8 cellular contexts compared by ENCODE assay signal in genomic region chr16:88685156-88686061, GRCh38. TPM values are rescaled to one million over a fixed set of nuclear protein-coding genes. Genes with fewer than 3 reads are reported as not detected.
A peak's percentile ranks its signal among the peaks of the same experiment; 100 is the strongest.
DNase-seq lines count a peak whose midpoint lies in the region; ATAC-seq and TF ChIP-seq lines count a peak whose summit lies in the region.

No MANE protein-coding gene starts in this region.

- no peaks in the 10 kb centered on the region for H3K36me3 ChIP-seq in ES-I3 (ENCODE audit: insufficient read depth, low read length)
- H3K36me3 ChIP-seq in parathyroid adenoma (ENCODE audit: control insufficient read depth, insufficient read depth, low read length) = no peaks in the 10 kb centered on the region

- DNase-seq in NCI-H226 (peak; percentile 43), foreskin keratinocyte (peak; percentile 26 to 46), NCI-H1092 treated with DMSO at 0.1 percent for 48 hours (lab: John Stamatoyannopoulos, UW) (no peak), substantia nigra (lab: John Stamatoyannopoulos, UW) (no peak)
- DNase-seq in activated T-helper 1 cell treated with anti-CD3 and anti-CD28 coated beads, Interleukin-12 subunit alpha, Interleukin-12 subunit beta, Interleukin-2, Interleukin-4 antibody, amounts not matched to agents 30 ng/mL and 10 ng/mL and 1 ng/mL, durations not matched to agents 14 hours and 24 hours and 36 hours (ENCODE audit: low spot score) = no peak

- H3K9ac ChIP-seq in ES-I3 (ENCODE audit: low read depth, low read length) (peak overlapping the region; percentile 82), parathyroid adenoma (no peak overlapping the region)

- H3K4me3 ChIP-seq in parathyroid adenoma (ENCODE audit: low read depth, low read length) = peak overlapping the region; percentile 70

- H3K27ac ChIP-seq in foreskin keratinocyte (no peak overlapping the region), parathyroid adenoma (no peak overlapping the region), substantia nigra (ENCODE audit: low read depth, low read length, poor library complexity, severe bottlenecking) (no peak overlapping the region)

- H3K9me3 ChIP-seq in ES-I3 (ENCODE audit: control insufficient read depth, insufficient read depth, low read length) (no peaks in the 10 kb centered on the region), parathyroid adenoma (ENCODE audit: control insufficient read depth, low read length) (no peaks in the 10 kb centered on the region)

- H3K79me2 ChIP-seq in parathyroid adenoma = no peaks in the 10 kb centered on the region

- H3K27ac Mint-ChIP-seq in activated T-helper 1 cell treated with anti-CD3 and anti-CD28 coated beads, Interleukin-12 subunit alpha, Interleukin-12 subunit beta, Interleukin-2, Interleukin-4 antibody, amounts not matched to agents 30 ng/mL and 10 ng/mL and 1 ng/mL, durations not matched to agents 14 hours and 24 hours and 36 hours = no peak overlapping the region

- peak overlapping the region; percentile 80 for H3K4me3 Mint-ChIP-seq in activated T-helper 1 cell treated with anti-CD3 and anti-CD28 coated beads, Interleukin-12 subunit alpha, Interleukin-12 subunit beta, Interleukin-2, Interleukin-4 antibody, amounts not matched to agents 30 ng/mL and 10 ng/mL and 1 ng/mL, durations not matched to agents 14 hours and 24 hours and 36 hours

- H3K36me3 Mint-ChIP-seq in activated T-helper 1 cell treated with anti-CD3 and anti-CD28 coated beads, Interleukin-12 subunit alpha, Interleukin-12 subunit beta, Interleukin-2, Interleukin-4 antibody, amounts not matched to agents 30 ng/mL and 10 ng/mL and 1 ng/mL, durations not matched to agents 14 hours and 24 hours and 36 hours (ENCODE audit: low read depth) = peaks cover 5% of the 10 kb centered on the region

- peak overlapping the region; percentile 93 for H3K4me2 ChIP-seq in parathyroid adenoma (ENCODE audit: low read length)

- peak; percentile 73 for TF ChIP-seq CTCF in foreskin keratinocyte (conservative IDR thresholded peaks at IDR 0.05)
- peak; percentile 30 for TF ChIP-seq CTCF in parathyroid adenoma (IDR thresholded peaks at IDR 0.05)

- H3K27me3 ChIP-seq in foreskin keratinocyte = peaks cover 86% of the 10 kb centered on the region
- H3K27me3 ChIP-seq in parathyroid adenoma (ENCODE audit: control insufficient read depth, insufficient read depth, low read length) = no peaks in the 10 kb centered on the region

- peaks cover 3% of the 10 kb centered on the region for H3K27me3 Mint-ChIP-seq in activated T-helper 1 cell treated with anti-CD3 and anti-CD28 coated beads, Interleukin-12 subunit alpha, Interleukin-12 subunit beta, Interleukin-2, Interleukin-4 antibody, amounts not matched to agents 30 ng/mL and 10 ng/mL and 1 ng/mL, durations not matched to agents 14 hours and 24 hours and 36 hours (ENCODE audit: insufficient read depth)

- H3K9me3 Mint-ChIP-seq in activated T-helper 1 cell treated with anti-CD3 and anti-CD28 coated beads, Interleukin-12 subunit alpha, Interleukin-12 subunit beta, Interleukin-2, Interleukin-4 antibody, amounts not matched to agents 30 ng/mL and 10 ng/mL and 1 ng/mL, durations not matched to agents 14 hours and 24 hours and 36 hours = no peaks in the 10 kb centered on the region

- intact Hi-C loops in activated T-helper 1 cell treated with anti-CD3 and anti-CD28 coated beads, Interleukin-12 subunit alpha, Interleukin-12 subunit beta, Interleukin-2, Interleukin-4 antibody, amounts not matched to agents 30 ng/mL and 10 ng/mL and 1 ng/mL, durations not matched to agents 14 hours and 24 hours and 36 hours (cut with micrococcal nuclease) = loop anchor here (1.0 kb wide), 3 partner anchors 16 to 34 kb away; partner anchors contain the start of genes CYBA and MVD

- H2AFZ ChIP-seq in parathyroid adenoma = peak overlapping the region; percentile 75

- H3K4me1 ChIP-seq in ES-I3 (ENCODE audit: insufficient read depth, low read length) (no peaks in the 10 kb centered on the region; the same call in 1 of the 2 replicates), foreskin keratinocyte (no peaks in the 10 kb centered on the region), parathyroid adenoma (peaks cover 23% of the 10 kb centered on the region)

- peak; percentile 43 for ATAC-seq in foreskin keratinocyte
- no peak for ATAC-seq in HG02623 (IDR thresholded peaks at IDR 0.05; ENCODE audit: unreplicated experiment)

- H3K4me1 Mint-ChIP-seq in activated T-helper 1 cell treated with anti-CD3 and anti-CD28 coated beads, Interleukin-12 subunit alpha, Interleukin-12 subunit beta, Interleukin-2, Interleukin-4 antibody, amounts not matched to agents 30 ng/mL and 10 ng/mL and 1 ng/mL, durations not matched to agents 14 hours and 24 hours and 36 hours (ENCODE audit: low read depth) = peaks cover 43% of the 10 kb centered on the region

RNA-seq across cellular contexts. Expression of gene SNAI3, which starts 0.9 kb away (rescaled TPM):
- 1.8 and 2.4 TPM in 2 replicates for total RNA-seq in activated T-helper 1 cell treated with anti-CD3 and anti-CD28 coated beads, Interleukin-12 subunit alpha, Interleukin-12 subunit beta, Interleukin-2, Interleukin-4 antibody, amounts not matched to agents 30 ng/mL and 10 ng/mL and 1 ng/mL, durations not matched to agents 14 hours and 24 hours and 36 hours
- total RNA-seq in foreskin keratinocyte = not detected in 2 replicates
- polyA plus RNA-seq in foreskin keratinocyte = 0.06 and 0.09 TPM in 2 replicates

RNA-seq across cellular contexts. Expression of gene RNF166, which starts 20.8 kb away (rescaled TPM):
- 42.4 and 45.0 TPM in 2 replicates for total RNA-seq in activated T-helper 1 cell treated with anti-CD3 and anti-CD28 coated beads, Interleukin-12 subunit alpha, Interleukin-12 subunit beta, Interleukin-2, Interleukin-4 antibody, amounts not matched to agents 30 ng/mL and 10 ng/mL and 1 ng/mL, durations not matched to agents 14 hours and 24 hours and 36 hours
- total RNA-seq in foreskin keratinocyte = 7.6 and 7.8 TPM in 2 replicates
- 7.8 and 8.1 TPM in 2 replicates for polyA plus RNA-seq in foreskin keratinocyte

RNA-seq across cellular contexts. Expression of gene CTU2, which starts 20.9 kb away (rescaled TPM):
- 66.3 and 74.7 TPM in 2 replicates for total RNA-seq in activated T-helper 1 cell treated with anti-CD3 and anti-CD28 coated beads, Interleukin-12 subunit alpha, Interleukin-12 subunit beta, Interleukin-2, Interleukin-4 antibody, amounts not matched to agents 30 ng/mL and 10 ng/mL and 1 ng/mL, durations not matched to agents 14 hours and 24 hours and 36 hours
- 16.6 and 26.3 TPM in 2 replicates for total RNA-seq in foreskin keratinocyte
- 23.3 and 26.3 TPM in 2 replicates for polyA plus RNA-seq in foreskin keratinocyte

RNA-seq across cellular contexts. Expression of gene MVD, which starts 22.5 kb away (rescaled TPM):
- 88.8 and 90.0 TPM in 2 replicates for total RNA-seq in activated T-helper 1 cell treated with anti-CD3 and anti-CD28 coated beads, Interleukin-12 subunit alpha, Interleukin-12 subunit beta, Interleukin-2, Interleukin-4 antibody, amounts not matched to agents 30 ng/mL and 10 ng/mL and 1 ng/mL, durations not matched to agents 14 hours and 24 hours and 36 hours
- total RNA-seq in foreskin keratinocyte = 240 and 305 TPM in 2 replicates
- 317 and 391 TPM in 2 replicates for polyA plus RNA-seq in foreskin keratinocyte

RNA-seq across cellular contexts. Expression of gene CYBA, which starts 34.6 kb away (rescaled TPM):
- 218 and 219 TPM in 2 replicates for total RNA-seq in activated T-helper 1 cell treated with anti-CD3 and anti-CD28 coated beads, Interleukin-12 subunit alpha, Interleukin-12 subunit beta, Interleukin-2, Interleukin-4 antibody, amounts not matched to agents 30 ng/mL and 10 ng/mL and 1 ng/mL, durations not matched to agents 14 hours and 24 hours and 36 hours
- 19.1 and 28.2 TPM in 2 replicates for total RNA-seq in foreskin keratinocyte
- 26.0 and 37.7 TPM in 2 replicates for polyA plus RNA-seq in foreskin keratinocyte

Comparison
In these comparisons a context has a peak if more than half of its experiments do, and no peak if none do; other contexts are left out.
1. DNase-seq: peak in NCI-H226 (single experiment) and foreskin keratinocyte (2 of 2); none in activated T-helper 1 cell treated with anti-CD3 and anti-CD28 coated beads, Interleukin-12 subunit alpha, Interleukin-12 subunit beta, Interleukin-2, Interleukin-4 antibody, amounts not matched to agents 30 ng/mL and 10 ng/mL and 1 ng/mL, durations not matched to agents 14 hours and 24 hours and 36 hours (single experiment), NCI-H1092 treated with DMSO at 0.1 percent for 48 hours (single experiment) and substantia nigra (0 of 49).